In the genomic region with DNA sequence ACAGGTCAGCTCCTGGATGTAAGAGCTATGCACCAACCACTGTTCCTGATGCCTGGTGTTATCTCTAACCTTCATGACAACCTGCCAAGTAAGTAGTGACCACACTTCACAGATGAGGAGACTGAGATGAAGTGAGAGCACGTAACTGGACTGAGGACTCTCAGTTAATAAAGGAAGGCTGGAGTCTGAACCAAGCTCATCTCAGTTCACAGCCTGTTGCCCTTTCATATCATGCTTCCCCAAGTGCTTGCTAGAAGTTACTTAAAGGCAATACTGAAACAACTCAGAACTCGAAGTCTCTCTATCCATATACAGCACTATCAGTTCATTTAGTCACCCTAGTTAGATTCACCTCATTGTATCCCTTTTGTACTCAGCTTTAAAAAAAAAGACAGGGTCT, we compare ENCODE assay signal across 13 cellular contexts.
DNase-seq lines count a peak whose midpoint lies in the region; ATAC-seq, FAIRE-seq and TF ChIP-seq lines count a peak whose summit lies in the region.
"Had no signal": no experiment of that assay in that cellular context is flagged by ENCODE, and none has a peak within 500 bp of the region (broad histone marks: within the 10 kb centered on the region; RNA-seq: fewer than 3 reads in every experiment).

No MANE protein-coding gene starts in this region.

- no peak overlapping the region for H3K4me3 ChIP-seq in GM12864 (ENCODE audit: low read depth, low read length)
- H3K4me3 ChIP-seq in gastroesophageal sphincter, result no peak overlapping the region
- H3K4me3 ChIP-seq in MG63, result no peak overlapping the region
- no peak overlapping the region for H3K4me3 ChIP-seq in prostate gland
- H3K4me3 ChIP-seq: thoracic aorta had no signal

- TF ChIP-seq CTCF in GM12864 (IDR thresholded peaks at IDR 0.05; ENCODE audit: low read depth, low read length, missing control alignments), result no peak
- TF ChIP-seq CTCF in gastroesophageal sphincter (IDR thresholded peaks at IDR 0.05), result no peak
- no peak for TF ChIP-seq CTCF in prostate gland (IDR thresholded peaks at IDR 0.05)

- H3K9me3 ChIP-seq in gastroesophageal sphincter, result peaks cover 0 to 8% (median 0%) of the 10 kb centered on the region in 3 donors
- no peaks in the 10 kb centered on the region for H3K9me3 ChIP-seq in MG63
- H3K9me3 ChIP-seq in prostate gland, result no peaks in the 10 kb centered on the region
- H3K9me3 ChIP-seq: SK-N-SH, thoracic aorta had no signal

- 83 to 90% methylated on average over 1 to 2 of the region's 2 CpGs for WGBS in gastroesophageal sphincter (ENCODE audit: low coverage in 1 of 2), 2 donors
- 97% methylated on average over 2 of the region's 2 CpGs for WGBS in prostate gland

- H3K36me3 ChIP-seq in gastroesophageal sphincter (peaks cover 0 to 11% of the 10 kb centered on the region in 2 donors), MG63 (peaks cover 3% of the 10 kb centered on the region; the same call in 1 of the 2 replicates), prostate gland (no peaks in the 10 kb centered on the region)
- H3K36me3 ChIP-seq: thoracic aorta had no signal

- peak; percentile 24 for DNase-seq in GM12864 (ENCODE audit: low read depth)
- peak; percentile 12 for DNase-seq in GM19239 (ENCODE audit: insufficient read length, low spot score)
- no peak for DNase-seq in MG63
- no peak for DNase-seq in NCI-H748 treated with DMSO at 0.1 percent for 48 hours (lab: John Stamatoyannopoulos, UW)
- DNase-seq in prostate gland (ENCODE audit: low spot score), result no peak
- DNase-seq: islet precursor cell; NCI-H2171 treated with DMSO at 0.1 percent for 48 hours; SK-N-SH; stimulated activated CD4-positive, alpha-beta T cell treated with anti-CD3 and anti-CD28 coated beads, Interleukin-4, amount 100 ng/mL, for 24 hours had no signal

- TF ChIP-seq EP300 in gastroesophageal sphincter (IDR thresholded peaks at IDR 0.05), result no peak

- H3K27me3 ChIP-seq in gastroesophageal sphincter (no peaks in the 10 kb centered on the region), MG63 (no peaks in the 10 kb centered on the region), prostate gland (replicated peaks; ENCODE audit: insufficient read depth) (no peaks in the 10 kb centered on the region)

- FAIRE-seq in GM19239 (lab: Jason Lieb, UNC), result peak; percentile 72

- peak; percentile 58 for ATAC-seq in HG02763 (IDR thresholded peaks at IDR 0.05; ENCODE audit: unreplicated experiment)
- peak; percentile 69 for ATAC-seq in HG03558 (IDR thresholded peaks at IDR 0.05; ENCODE audit: extremely low read depth, unreplicated experiment)
- no peak for ATAC-seq in gastroesophageal sphincter

- no peaks in the 10 kb centered on the region for H3K4me1 ChIP-seq in gastroesophageal sphincter
- peaks cover 2% of the 10 kb centered on the region for H3K4me1 ChIP-seq in prostate gland (replicated peaks)

- H3K27ac ChIP-seq in gastroesophageal sphincter (no peak overlapping the region), prostate gland (no peak overlapping the region)
- H3K27ac ChIP-seq: thoracic aorta had no signal

- TF ChIP-seq POLR2A in gastroesophageal sphincter (IDR thresholded peaks at IDR 0.05) (no peak), prostate gland (IDR thresholded peaks at IDR 0.05) (no peak)

- intact Hi-C loops in prostate gland (cut with DNase I), result no loop called here

Comparison
In these comparisons a context has a peak if more than half of its experiments do, and no peak if none do; other contexts are left out.
1. DNase-seq: peak in GM12864 (single experiment) and GM19239 (single experiment); none in MG63 (single experiment), NCI-H748 treated with DMSO at 0.1 percent for 48 hours (single experiment) and prostate gland (single experiment).